8 cellular contexts compared by ENCODE assay signal in the genomic region with DNA sequence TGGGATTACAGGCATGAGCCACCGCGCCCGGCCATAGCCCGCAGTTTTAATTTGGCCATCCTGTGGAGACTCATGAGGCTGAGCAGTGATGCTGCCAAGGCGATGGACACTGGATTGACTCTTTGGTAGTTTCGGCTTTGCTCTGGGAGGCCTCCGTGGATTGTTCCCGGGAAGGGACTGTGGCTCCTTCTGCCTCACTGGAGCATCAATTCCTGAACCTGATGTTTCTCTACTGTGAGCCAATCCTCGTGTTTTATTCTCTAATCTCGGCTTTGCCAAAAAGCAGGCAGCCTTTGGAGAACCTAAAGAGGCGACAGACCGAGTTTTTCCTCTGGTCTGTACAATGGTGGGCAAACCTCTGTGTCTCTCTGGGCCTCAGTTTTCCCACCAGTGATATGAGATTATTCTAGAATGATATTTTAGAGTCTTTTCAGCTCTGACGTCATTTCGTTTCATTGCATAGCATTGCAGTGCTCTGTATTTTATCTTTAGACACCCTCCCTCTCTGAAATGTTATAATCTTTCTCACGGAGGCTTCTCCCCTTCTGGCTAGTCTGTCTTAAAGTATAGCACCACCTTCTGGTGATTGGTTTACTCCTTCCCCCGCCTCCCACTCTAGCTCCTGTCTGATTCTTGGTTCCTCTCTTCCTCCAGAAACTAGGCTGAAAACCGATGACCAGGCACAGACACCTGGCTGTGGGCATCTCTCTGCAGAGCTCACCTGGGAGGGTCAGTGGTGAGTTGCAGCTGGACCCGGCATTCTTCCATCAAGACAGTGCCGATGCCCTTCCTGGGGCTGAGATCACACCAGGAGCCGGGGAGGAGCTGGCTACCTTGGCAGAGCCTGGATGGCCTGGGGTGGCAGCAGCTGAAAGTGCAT.
DNase-seq lines count a peak whose midpoint lies in the region; ATAC-seq and TF ChIP-seq lines count a peak whose summit lies in the region.

No MANE protein-coding gene starts in this region.

- no peak overlapping the region for H3K9ac ChIP-seq in liver (ENCODE audit: low read depth in 1 of 2, low read length in 2 of 2)

- no peaks in the 10 kb centered on the region for H3K36me3 ChIP-seq in body of pancreas (replicated peaks in 1 of 2; ENCODE audit: insufficient read depth in 1 of 2, low read depth in 2 of 2)
- no peaks in the 10 kb centered on the region for H3K36me3 ChIP-seq in liver (ENCODE audit: control insufficient read depth in 4 of 4, insufficient read depth in 3 of 4, low read depth in 1 of 4, low read length in 3 of 4)

- 53 to 64% methylated on average over 20 of the region's 20 CpGs for WGBS in body of pancreas, 2 donors
- WGBS in liver = 70% methylated on average over 20 of the region's 20 CpGs

- H3K4me1 ChIP-seq in body of pancreas = no peaks in the 10 kb centered on the region
- no peaks in the 10 kb centered on the region for H3K4me1 ChIP-seq in liver (ENCODE audit: control insufficient read depth in 4 of 4, insufficient read depth in 4 of 4, low read length in 3 of 4)

- H3K27me3 ChIP-seq in body of pancreas (no peaks in the 10 kb centered on the region), liver (ENCODE audit: control insufficient read depth in 4 of 4, insufficient read depth in 4 of 4, low read length in 3 of 4) (no peaks in the 10 kb centered on the region)

- ATAC-seq in GM19372 (IDR thresholded peaks at IDR 0.05; ENCODE audit: low read depth, unreplicated experiment) (peak; percentile 64), body of pancreas (no peak)

- H3K4me3 ChIP-seq in body of pancreas = no peak overlapping the region
- H3K4me3 ChIP-seq in liver (ENCODE audit: low read depth in 1 of 3, low read length in 3 of 3) = no peak overlapping the region

- TF ChIP-seq CTCF in body of pancreas (IDR thresholded peaks at IDR 0.05) = peak in 6 of 7 experiments; percentile 18 to 55 (median 46)
- peak; percentile 36 for TF ChIP-seq CTCF in liver (IDR thresholded peaks at IDR 0.05; ENCODE audit: low read depth, low read length, missing input control)

- intact Hi-C loops in body of pancreas (cut with DNase I) = no loop called here

- no peak for TF ChIP-seq POLR2A in body of pancreas (IDR thresholded peaks at IDR 0.05)

- H3K9me3 ChIP-seq in body of pancreas (no peaks in the 10 kb centered on the region), liver (ENCODE audit: control insufficient read depth in 4 of 4, low read length in 3 of 4) (no peaks in the 10 kb centered on the region)

- no peak overlapping the region for H3K27ac ChIP-seq in body of pancreas
- H3K27ac ChIP-seq in liver (ENCODE audit: low read depth in 1 of 2, low read length in 2 of 2) = no peak overlapping the region

- peak; percentile 50 for DNase-seq in D341Med (ENCODE audit: low spot score)
- DNase-seq in MV-4-11 (lab: John Stamatoyannopoulos, UW) = peak; percentile 33
- DNase-seq in body of pancreas = peak; percentile 15 to 31 (median 22)
- no peak for DNase-seq in mesenteric fat pad (ENCODE audit: low spot score)
- no peak for DNase-seq in NCI-H2029 treated with DMSO at 0.1 percent for 48 hours (lab: John Stamatoyannopoulos, UW)
- DNase-seq in activated CD4-positive, CD25-positive, alpha-beta regulatory T cell treated with anti-CD3 and anti-CD28 coated beads, Interleukin-2, amount 50 U/mL, for 72 hours = no peak

- TF ChIP-seq RAD21 in liver (IDR thresholded peaks at IDR 0.05) = peak; percentile 71 to 76

TF ChIP-seq in liver, 16 proteins besides CTCF, POLR2A, EP300 and RAD21:
- TF ChIP-seq YY1 (IDR thresholded peaks at IDR 0.05) (no peak), HNF4A (conservative IDR thresholded peaks at IDR 0.05) (no peak), TAF1 (conservative IDR thresholded peaks at IDR 0.05) (no peak), FOXA2 (IDR thresholded peaks at IDR 0.05) (no peak), EGR1 (IDR thresholded peaks at IDR 0.05; ENCODE audit: low read depth in 2 of 2) (no peak), FOXA1 (IDR thresholded peaks at IDR 0.05) (no peak), RXRA (IDR thresholded peaks at IDR 0.05) (no peak), SP1 (IDR thresholded peaks at IDR 0.05) (no peak), GABPA (IDR thresholded peaks at IDR 0.05 in 1 of 2, conservative IDR thresholded peaks at IDR 0.05 in 1 of 2) (no peak), JUND (IDR thresholded peaks at IDR 0.05) (no peak), HNF4G (IDR thresholded peaks at IDR 0.05) (no peak), NR2F2 (IDR thresholded peaks at IDR 0.05) (no peak)
- TF ChIP-seq, protein P1, sequence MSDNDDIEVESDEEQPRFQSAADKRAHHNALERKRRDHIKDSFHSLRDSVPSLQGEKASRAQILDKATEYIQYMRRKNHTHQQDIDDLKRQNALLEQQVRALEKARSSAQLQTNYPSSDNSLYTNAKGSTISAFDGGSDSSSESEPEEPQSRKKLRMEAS (IDR thresholded peaks at IDR 0.05) = no peak
- TF ChIP-seq, protein P2, sequence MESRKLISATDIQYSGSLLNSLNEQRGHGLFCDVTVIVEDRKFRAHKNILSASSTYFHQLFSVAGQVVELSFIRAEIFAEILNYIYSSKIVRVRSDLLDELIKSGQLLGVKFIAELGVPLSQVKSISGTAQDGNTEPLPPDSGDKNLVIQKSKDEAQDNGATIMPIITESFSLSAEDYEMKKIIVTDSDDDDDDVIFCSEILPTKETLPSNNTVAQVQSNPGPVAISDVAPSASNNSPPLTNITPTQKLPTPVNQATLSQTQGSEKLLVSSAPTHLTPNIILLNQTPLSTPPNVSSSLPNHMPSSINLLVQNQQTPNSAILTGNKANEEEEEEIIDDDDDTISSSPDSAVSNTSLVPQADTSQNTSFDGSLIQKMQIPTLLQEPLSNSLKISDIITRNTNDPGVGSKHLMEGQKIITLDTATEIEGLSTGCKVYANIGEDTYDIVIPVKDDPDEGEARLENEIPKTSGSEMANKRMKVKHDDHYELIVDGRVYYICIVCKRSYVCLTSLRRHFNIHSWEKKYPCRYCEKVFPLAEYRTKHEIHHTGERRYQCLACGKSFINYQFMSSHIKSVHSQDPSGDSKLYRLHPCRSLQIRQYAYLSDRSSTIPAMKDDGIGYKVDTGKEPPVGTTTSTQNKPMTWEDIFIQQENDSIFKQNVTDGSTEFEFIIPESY (IDR thresholded peaks at IDR 0.05) = no peak
- TF ChIP-seq, protein P3, sequence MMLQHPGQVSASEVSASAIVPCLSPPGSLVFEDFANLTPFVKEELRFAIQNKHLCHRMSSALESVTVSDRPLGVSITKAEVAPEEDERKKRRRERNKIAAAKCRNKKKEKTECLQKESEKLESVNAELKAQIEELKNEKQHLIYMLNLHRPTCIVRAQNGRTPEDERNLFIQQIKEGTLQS (IDR thresholded peaks at IDR 0.05) = no peak

Comparison
In these comparisons a context has a peak if more than half of its experiments do, and no peak if none do; other contexts are left out.
1. DNase-seq: peak in D341Med (single experiment), MV-4-11 (single experiment) and body of pancreas (4 of 4); none in mesenteric fat pad (single experiment), NCI-H2029 treated with DMSO at 0.1 percent for 48 hours (single experiment) and activated CD4-positive, CD25-positive, alpha-beta regulatory T cell treated with anti-CD3 and anti-CD28 coated beads, Interleukin-2, amount 50 U/mL, for 72 hours (single experiment).